In genomic region chr17:30292490-30292858, GRCh38 we compare ENCODE assay signal across 10 cellular contexts. TPM values are rescaled to one million over a fixed set of nuclear protein-coding genes. Genes with fewer than 3 reads are reported as not detected.
A peak's percentile ranks its signal among the peaks of the same experiment; 100 is the strongest.
DNase-seq lines count a peak whose midpoint lies in the region; ATAC-seq and TF ChIP-seq lines count a peak whose summit lies in the region.
"Had no signal": no experiment of that assay in that cellular context is flagged by ENCODE, and none has a peak within 500 bp of the region (broad histone marks: within the 10 kb centered on the region; RNA-seq: fewer than 3 reads in every experiment).

No MANE protein-coding gene starts in this region.

- H3K9me3 ChIP-seq in right lobe of liver (no peaks in the 10 kb centered on the region), thyroid gland (no peaks in the 10 kb centered on the region)

- in situ Hi-C loops in astrocyte of the cerebellum (cut with HindIII; ENCODE audit: low sequenced_read_pairs), result no loop called here

- H3K27me3 ChIP-seq in right lobe of liver (no peaks in the 10 kb centered on the region), thyroid gland (no peaks in the 10 kb centered on the region)

- peaks cover 0 to 10% (median 0%) of the 10 kb centered on the region in 4 donors for H3K4me1 ChIP-seq in right lobe of liver
- H3K4me1 ChIP-seq in thyroid gland, result peaks cover 9 to 11% of the 10 kb centered on the region in 2 donors

- no peak for DNase-seq in activated CD4-positive, alpha-beta T cell treated with anti-CD3 and anti-CD28 coated beads, Interleukin-2, amount 10 ng/mL, durations not matched to agents 24 days and 14 days
- no peak for DNase-seq in activated CD4-positive, alpha-beta T cell treated with anti-CD3 and anti-CD28 coated beads, Interleukin-2, amount 50 U/mL, for 48 hours
- DNase-seq in astrocyte of the cerebellum (ENCODE audit: low read depth) (no peak), right lobe of liver (no peak), thyroid gland (no peak), AG20443 (ENCODE audit: low spot score) (no peak), foreskin melanocyte (no peak)

- WGBS in right lobe of liver (ENCODE audit: insufficient coverage, low coverage, low lambda C conversion rate, missing lambda C conversion rate), result 67% methylated on average over 6 of the region's 7 CpGs
- WGBS in thyroid gland, 2 donors, result 68 to 80% methylated on average over 7 of the region's 7 CpGs

- TF ChIP-seq CTCF in astrocyte of the cerebellum (IDR thresholded peaks at IDR 0.05; ENCODE audit: low read depth, low read length, missing control alignments) (no peak), right lobe of liver (IDR thresholded peaks at IDR 0.05) (no peak), thyroid gland (IDR thresholded peaks at IDR 0.05) (no peak)

- H3K36me3 Mint-ChIP-seq in activated CD4-positive, alpha-beta T cell treated with anti-CD3 and anti-CD28 coated beads, Interleukin-2, amount 10 ng/mL, durations not matched to agents 24 days and 14 days (ENCODE audit: low read depth), result peaks cover 10% of the 10 kb centered on the region

- intact Hi-C loops in activated CD4-positive, alpha-beta T cell treated with anti-CD3 and anti-CD28 coated beads, Interleukin-2, amount 10 ng/mL, durations not matched to agents 24 days and 14 days (cut with micrococcal nuclease), result loop anchor here (5.0 kb wide), 1 partner anchor 175 kb away; the partner anchor contains the start of gene NSRP1
- intact Hi-C loops in right lobe of liver (cut with DNase I) (no loop called here), thyroid gland (cut with DNase I) (no loop called here)

- H3K27ac ChIP-seq in right lobe of liver (peak overlapping the region in 1 of 3 donors; percentile 52), thyroid gland (peak overlapping the region; percentile 5 to 64 (median 60))

- H3K4me3 ChIP-seq in astrocyte of the cerebellum (ENCODE audit: low read depth, low read length) (peak overlapping the region; percentile 92), right lobe of liver (peak overlapping the region; percentile 71 to 90 (median 77)), thyroid gland (replicated peaks in 1 of 3) (peak overlapping the region in 2 of 3 donors; percentile 88 to 99)

- peaks cover 15% of the 10 kb centered on the region for H3K4me1 Mint-ChIP-seq in activated CD4-positive, alpha-beta T cell treated with anti-CD3 and anti-CD28 coated beads, Interleukin-2, amount 10 ng/mL, durations not matched to agents 24 days and 14 days

- H3K9me3 Mint-ChIP-seq in activated CD4-positive, alpha-beta T cell treated with anti-CD3 and anti-CD28 coated beads, Interleukin-2, amount 10 ng/mL, durations not matched to agents 24 days and 14 days, result no peaks in the 10 kb centered on the region
- H3K9me3 Mint-ChIP-seq: CD4-positive, alpha-beta T cell had no signal

- ATAC-seq in right lobe of liver, result no peak
- ATAC-seq in HG02623 (IDR thresholded peaks at IDR 0.05; ENCODE audit: unreplicated experiment), result no peak

- H3K27ac Mint-ChIP-seq in activated CD4-positive, alpha-beta T cell treated with anti-CD3 and anti-CD28 coated beads, Interleukin-2, amount 10 ng/mL, durations not matched to agents 24 days and 14 days, result no peak overlapping the region
- H3K27ac Mint-ChIP-seq: CD4-positive, alpha-beta T cell; memory B cell had no signal

- no peaks in the 10 kb centered on the region for H3K36me3 ChIP-seq in right lobe of liver
- H3K36me3 ChIP-seq in thyroid gland, result peaks cover 3 to 4% of the 10 kb centered on the region in 2 donors

- no peaks in the 10 kb centered on the region for H3K27me3 Mint-ChIP-seq in activated CD4-positive, alpha-beta T cell treated with anti-CD3 and anti-CD28 coated beads, Interleukin-2, amount 10 ng/mL, durations not matched to agents 24 days and 14 days
- H3K27me3 Mint-ChIP-seq: CD4-positive, alpha-beta T cell; memory B cell had no signal

- TF ChIP-seq POLR2A in right lobe of liver (IDR thresholded peaks at IDR 0.05), result no peak
- TF ChIP-seq POLR2A in thyroid gland (IDR thresholded peaks at IDR 0.05), result no peak

- H3K4me3 Mint-ChIP-seq in activated CD4-positive, alpha-beta T cell treated with anti-CD3 and anti-CD28 coated beads, Interleukin-2, amount 10 ng/mL, durations not matched to agents 24 days and 14 days, result peak overlapping the region; percentile 63

RNA-seq across cellular contexts. Expression of gene BLMH, which starts 0.7 kb away (rescaled TPM):
- total RNA-seq in activated CD4-positive, alpha-beta T cell treated with anti-CD3 and anti-CD28 coated beads, Interleukin-2, amount 10 ng/mL, durations not matched to agents 24 days and 14 days, result 68.2 and 72.8 TPM in 2 replicates
- total RNA-seq in right lobe of liver (1 to 10 TPM; 7.0 to 9.2 (median 7.3) TPM), thyroid gland (10 to 100 TPM; 17.5 to 31.7 (median 27.1) TPM)

RNA-seq across cellular contexts. Expression of gene TMIGD1, which starts 41.4 kb away (rescaled TPM):
- not detected in 2 replicates for total RNA-seq in activated CD4-positive, alpha-beta T cell treated with anti-CD3 and anti-CD28 coated beads, Interleukin-2, amount 10 ng/mL, durations not matched to agents 24 days and 14 days
- not detected for total RNA-seq in right lobe of liver
- total RNA-seq in thyroid gland, result not detected
- total RNA-seq: CD4-positive, alpha-beta T cell had no signal

RNA-seq across cellular contexts. Expression of gene SLC6A4, which starts 57.0 kb away (rescaled TPM):
- total RNA-seq in activated CD4-positive, alpha-beta T cell treated with anti-CD3 and anti-CD28 coated beads, Interleukin-2, amount 10 ng/mL, durations not matched to agents 24 days and 14 days, result not detected in 2 replicates
- total RNA-seq in right lobe of liver, result not detected
- 1 to 10 TPM in 1 of 4 donors, under 1 TPM in 3; under 0.01 to 4.9 (median 0.20) TPM for total RNA-seq in thyroid gland
- total RNA-seq: CD4-positive, alpha-beta T cell had no signal
